15 cellular contexts compared by ENCODE assay signal in the genomic region with DNA sequence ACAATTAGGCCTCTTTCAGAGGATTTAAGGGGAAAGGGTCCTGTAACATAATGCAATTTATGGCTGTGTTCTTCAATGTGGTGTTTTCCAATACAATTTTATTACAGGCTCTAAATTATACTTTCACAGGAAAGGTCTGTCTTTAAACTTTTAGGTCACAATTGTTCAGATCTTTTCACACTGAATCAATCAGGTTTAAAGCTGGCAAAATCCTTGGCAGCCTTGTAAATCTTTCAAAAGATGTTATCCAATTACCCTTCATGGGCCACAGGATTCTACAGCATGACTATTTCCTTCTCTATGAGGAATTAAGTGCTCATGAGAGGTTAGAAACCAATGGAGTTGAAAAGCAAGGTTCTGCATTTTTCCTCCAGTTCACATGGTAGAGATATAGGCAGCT.
"Had no signal": no experiment of that assay in that cellular context is flagged by ENCODE, and none has a peak within 500 bp of the region (broad histone marks: within the 10 kb centered on the region; RNA-seq: fewer than 3 reads in every experiment).

No MANE protein-coding gene starts in this region.

- H3K4me1 ChIP-seq: colonic mucosa, gastrocnemius medialis, right lobe of liver had no signal

- H3K9me3 ChIP-seq: colonic mucosa, gastrocnemius medialis, heart right ventricle, neutrophil, right lobe of liver, tibial nerve had no signal

- H3K36me3 ChIP-seq: colonic mucosa, gastrocnemius medialis, heart right ventricle, neutrophil, right lobe of liver, tibial nerve had no signal

- DNase-seq: activated B cell treated with CpG ODN at 0.5 μM for 24 hours; activated CD4-positive, alpha-beta T cell treated with anti-CD3 and anti-CD28 coated beads, Interleukin-2, amount 10 ng/mL, durations not matched to agents 7 days and 5 days; activated naive CD4-positive, alpha-beta T cell treated with anti-CD3 and anti-CD28 coated beads, Interleukin-2, amount 10 ng/mL, durations not matched to agents 7 days and 5 days; colonic mucosa; effector CD8-positive, alpha-beta T cell; gastrocnemius medialis; heart right ventricle; islet precursor cell; right lobe of liver; stimulated activated CD4-positive, alpha-beta T cell treated with anti-CD3 and anti-CD28 coated beads, Interleukin-1b, Interleukin-23, amount 100 ng/mL, for 48 hours; stimulated activated naive B cell treated with anti-CD40 and anti-IgM and Interleukin-4, amounts not matched to agents 10 μg/mL and 1 μg/mL and 100 μg/mL, for 72 hours; T-helper 17 cell had no signal

- H3K27me3 ChIP-seq: colonic mucosa, gastrocnemius medialis, heart right ventricle, neutrophil, right lobe of liver, tibial nerve had no signal

- H3K4me3 ChIP-seq: colonic mucosa, gastrocnemius medialis, heart right ventricle, right lobe of liver, tibial nerve had no signal

- H3K27ac ChIP-seq: colonic mucosa, epithelial cell of prostate, gastrocnemius medialis, heart right ventricle, neutrophil, right lobe of liver, tibial nerve had no signal
